10 cellular contexts compared by ENCODE assay signal in genomic region chr2:222038086-222038802, GRCh38.
A peak's percentile ranks its signal among the peaks of the same experiment; 100 is the strongest.
DNase-seq lines count a peak whose midpoint lies in the region; ATAC-seq and TF ChIP-seq lines count a peak whose summit lies in the region.
"Had no signal": no experiment of that assay in that cellular context is flagged by ENCODE, and none has a peak within 500 bp of the region (broad histone marks: within the 10 kb centered on the region; RNA-seq: fewer than 3 reads in every experiment).

No MANE protein-coding gene starts in this region.

- no peaks in the 10 kb centered on the region for H3K27me3 ChIP-seq in SJCRH30
- H3K27me3 ChIP-seq in gastroesophageal sphincter: peaks cover 3% of the 10 kb centered on the region

- in situ Hi-C loops in Caki2 (cut with HindIII; ENCODE audit: low pct_unique_long_range_greater_than_20kb, low sequenced_read_pairs): no loop called here

- CTCF ChIA-PET in HEK293 (lab: Yijun Ruan, JAX): interaction anchor here (0.6 to 4.0 kb wide), 30 partner anchors 8 to 1180 kb away, joined by 3 to 38 read pairs (median 4); partner anchors contain the start of gene PAX3

- H3K9me3 ChIP-seq in HEK293 (ENCODE audit: control insufficient read depth, insufficient read depth, low read depth, low read length) (no peaks in the 10 kb centered on the region), SJCRH30 (replicated peaks) (no peaks in the 10 kb centered on the region), gastroesophageal sphincter (no peaks in the 10 kb centered on the region)

- H3K36me3 ChIP-seq in HEK293 (ENCODE audit: control insufficient read depth in 2 of 2, insufficient read depth in 1 of 2, low read length in 2 of 2): no peaks in the 10 kb centered on the region
- H3K36me3 ChIP-seq in SJCRH30: no peaks in the 10 kb centered on the region
- H3K36me3 ChIP-seq in gastroesophageal sphincter: no peaks in the 10 kb centered on the region

- DNase-seq in Caki2 (ENCODE audit: low read depth): peak; percentile 4
- DNase-seq in SJCRH30: peak; percentile 38 to 73
- no peak for DNase-seq in left lobe of liver (ENCODE audit: low spot score)
- no peak for DNase-seq in D341Med (ENCODE audit: low spot score)
- DNase-seq in HuH-7.5 (ENCODE audit: low spot score): no peak
- DNase-seq: activated naive CD4-positive, alpha-beta T cell treated with anti-CD3 and anti-CD28 coated beads for 36 hours; stimulated activated naive CD4-positive, alpha-beta T cell treated with Interleukin-2 at 50 U/mL for 16 hours had no signal

- TF ChIP-seq EP300 in gastroesophageal sphincter (IDR thresholded peaks at IDR 0.05): no peak

- H3K4me1 ChIP-seq in HEK293 (ENCODE audit: control insufficient read depth, insufficient read depth, low read length) (peaks cover 4% of the 10 kb centered on the region), SJCRH30 (peaks cover 23% of the 10 kb centered on the region), gastroesophageal sphincter (no peaks in the 10 kb centered on the region)

- ATAC-seq in left lobe of liver (peak; percentile 47), gastroesophageal sphincter (no peak), GM18861 (IDR thresholded peaks at IDR 0.05; ENCODE audit: unreplicated experiment) (no peak)

- 21 to 38% methylated on average over 4 of the region's 4 CpGs for WGBS in gastroesophageal sphincter (ENCODE audit: low coverage in 1 of 2), 2 donors

- H3K27ac ChIP-seq in HEK293 (ENCODE audit: extremely low read depth, low read depth, low read length) (no peak overlapping the region), SJCRH30 (peak overlapping the region; percentile 43), gastroesophageal sphincter (no peak overlapping the region)

- no peak for TF ChIP-seq POLR2A in gastroesophageal sphincter (IDR thresholded peaks at IDR 0.05)

- H3K4me3 ChIP-seq in HEK293 (ENCODE audit: low read depth, low read length) (no peak overlapping the region), SJCRH30 (no peak overlapping the region), gastroesophageal sphincter (no peak overlapping the region)

- POLR2A ChIA-PET in HEK293 (lab: Yijun Ruan, JAX): interaction anchor here (0.7 kb wide), 1 partner anchor 261 kb away, joined by 3 read pairs; the partner anchor contains the start of gene PAX3

- no peak for TF ChIP-seq CTCF in HEK293 (tag by site-specific recombination; IDR thresholded peaks at IDR 0.05)
- peak in 2 of 4 experiments; percentile 7 to 13 for TF ChIP-seq CTCF in gastroesophageal sphincter (IDR thresholded peaks at IDR 0.05)

TF ChIP-seq in HEK293, 187 proteins besides CTCF, POLR2A, EP300 and RAD21:
- no peak for TF ChIP-seq ZNF121 (tag by site-specific recombination; IDR thresholded peaks at IDR 0.05)
- TF ChIP-seq ZNF654 (tag by site-specific recombination; IDR thresholded peaks at IDR 0.05; ENCODE audit: low read depth): peak; percentile 51
- TF ChIP-seq ZNF629 (tag by site-specific recombination; IDR thresholded peaks at IDR 0.05): no peak
- TF ChIP-seq KLF16 (tag by site-specific recombination; IDR thresholded peaks at IDR 0.05): no peak
- no peak for TF ChIP-seq EGR2 (tag by site-specific recombination; IDR thresholded peaks at IDR 0.05; ENCODE audit: low read depth)
- no peak for TF ChIP-seq ZNF621 (tag by site-specific recombination; IDR thresholded peaks at IDR 0.05)
TF ChIP-seq in HEK293: peak in this region for 1.

Comparison
In these comparisons a context has a peak if more than half of its experiments do, and no peak if none do; other contexts are left out.
1. DNase-seq: peak in Caki2 (single experiment) and SJCRH30 (2 of 2); none in left lobe of liver (single experiment), D341Med (single experiment) and HuH-7.5 (single experiment).